1 cellular context compared by ENCODE assay signal in genomic region chr7:151057737-151057988, GRCh38.
TF ChIP-seq lines count a peak whose summit lies in the region.

Gene CDK5 (minus strand): TSS chr7:151057897. CDS start chr7:151057848, 49 bp downstream.

TF ChIP-seq in K562, 482 proteins besides CTCF, POLR2A, EP300 and RAD21 (continued from another document and continues in another):
- TF ChIP-seq, protein P1, sequence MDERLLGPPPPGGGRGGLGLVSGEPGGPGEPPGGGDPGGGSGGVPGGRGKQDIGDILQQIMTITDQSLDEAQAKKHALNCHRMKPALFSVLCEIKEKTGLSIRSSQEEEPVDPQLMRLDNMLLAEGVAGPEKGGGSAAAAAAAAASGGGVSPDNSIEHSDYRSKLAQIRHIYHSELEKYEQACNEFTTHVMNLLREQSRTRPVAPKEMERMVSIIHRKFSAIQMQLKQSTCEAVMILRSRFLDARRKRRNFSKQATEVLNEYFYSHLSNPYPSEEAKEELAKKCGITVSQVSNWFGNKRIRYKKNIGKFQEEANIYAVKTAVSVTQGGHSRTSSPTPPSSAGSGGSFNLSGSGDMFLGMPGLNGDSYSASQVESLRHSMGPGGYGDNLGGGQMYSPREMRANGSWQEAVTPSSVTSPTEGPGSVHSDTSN (CRISPR knock-in tag; IDR thresholded peaks at IDR 0.05; ENCODE audit: low read depth) = no peak
- TF ChIP-seq, protein P1 (tag; conservative IDR thresholded peaks at IDR 0.05; ENCODE audit: low read depth) = no peak
- TF ChIP-seq CHD1 (IDR thresholded peaks at IDR 0.05; ENCODE audit: low read length) = no peak
- no peak for TF ChIP-seq CBX8 (IDR thresholded peaks at IDR 0.05; ENCODE audit: borderline replicate concordance, extremely low read depth, low read depth, low read length, poor library complexity, severe bottlenecking)
- TF ChIP-seq ZNF436 (CRISPR knock-in tag; IDR thresholded peaks at IDR 0.05) = no peak
- TF ChIP-seq LEF1 (IDR thresholded peaks at IDR 0.05) = no peak
- no peak for TF ChIP-seq CBX3 (IDR thresholded peaks at IDR 0.05; ENCODE audit: borderline replicate concordance in 1 of 2, low read length in 2 of 2)
- no peak for TF ChIP-seq GABPB1 (CRISPR knock-in tag; IDR thresholded peaks at IDR 0.05)
- no peak for TF ChIP-seq NCOA6 (IDR thresholded peaks at IDR 0.05)
- TF ChIP-seq, protein P2, sequence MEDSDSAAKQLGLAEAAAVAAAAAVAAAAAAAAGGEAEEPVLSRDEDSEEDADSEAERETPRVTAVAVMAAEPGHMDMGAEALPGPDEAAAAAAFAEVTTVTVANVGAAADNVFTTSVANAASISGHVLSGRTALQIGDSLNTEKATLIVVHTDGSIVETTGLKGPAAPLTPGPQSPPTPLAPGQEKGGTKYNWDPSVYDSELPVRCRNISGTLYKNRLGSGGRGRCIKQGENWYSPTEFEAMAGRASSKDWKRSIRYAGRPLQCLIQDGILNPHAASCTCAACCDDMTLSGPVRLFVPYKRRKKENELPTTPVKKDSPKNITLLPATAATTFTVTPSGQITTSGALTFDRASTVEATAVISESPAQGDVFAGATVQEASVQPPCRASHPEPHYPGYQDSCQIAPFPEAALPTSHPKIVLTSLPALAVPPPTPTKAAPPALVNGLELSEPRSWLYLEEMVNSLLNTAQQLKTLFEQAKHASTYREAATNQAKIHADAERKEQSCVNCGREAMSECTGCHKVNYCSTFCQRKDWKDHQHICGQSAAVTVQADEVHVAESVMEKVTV (CRISPR knock-in tag; IDR thresholded peaks at IDR 0.05) = 0 out of 2 replicates have a peak, but pooled peaks have one; percentile 25
- no peak for TF ChIP-seq U2AF1 (optimal IDR thresholded peaks at IDR 0.05; ENCODE audit: low read depth, low read length)
- TF ChIP-seq HDAC8 (tag; IDR thresholded peaks at IDR 0.05) = peak; percentile 47; the same call in 1 of the 2 replicates
- TF ChIP-seq, protein P3, sequence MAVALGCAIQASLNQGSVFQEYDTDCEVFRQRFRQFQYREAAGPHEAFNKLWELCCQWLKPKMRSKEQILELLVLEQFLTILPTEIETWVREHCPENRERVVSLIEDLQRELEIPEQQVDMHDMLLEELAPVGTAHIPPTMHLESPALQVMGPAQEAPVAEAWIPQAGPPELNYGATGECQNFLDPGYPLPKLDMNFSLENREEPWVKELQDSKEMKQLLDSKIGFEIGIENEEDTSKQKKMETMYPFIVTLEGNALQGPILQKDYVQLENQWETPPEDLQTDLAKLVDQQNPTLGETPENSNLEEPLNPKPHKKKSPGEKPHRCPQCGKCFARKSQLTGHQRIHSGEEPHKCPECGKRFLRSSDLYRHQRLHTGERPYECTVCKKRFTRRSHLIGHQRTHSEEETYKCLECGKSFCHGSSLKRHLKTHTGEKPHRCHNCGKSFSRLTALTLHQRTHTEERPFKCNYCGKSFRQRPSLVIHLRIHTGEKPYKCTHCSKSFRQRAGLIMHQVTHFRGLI (CRISPR knock-in tag; IDR thresholded peaks at IDR 0.05) = peak; percentile 41; the same call in 1 of the 2 replicates
- TF ChIP-seq ZBTB7A (IDR thresholded peaks at IDR 0.05; ENCODE audit: borderline replicate concordance, control insufficient read depth, low read depth, low read length) = peak; percentile 72
- TF ChIP-seq GABPA (tag; conservative IDR thresholded peaks at IDR 0.05; ENCODE audit: low read depth) = no peak
- no peak for TF ChIP-seq ATF1 (CRISPR knock-in tag; IDR thresholded peaks at IDR 0.05)
- no peak for TF ChIP-seq ATF1 (tag; IDR thresholded peaks at IDR 0.05)
- TF ChIP-seq TRIM28 (IDR thresholded peaks at IDR 0.05) = no peak
- no peak for TF ChIP-seq CBX2 (IDR thresholded peaks at IDR 0.05; ENCODE audit: insufficient read depth, low read length, poor library complexity, severe bottlenecking)
- TF ChIP-seq, protein P4, sequence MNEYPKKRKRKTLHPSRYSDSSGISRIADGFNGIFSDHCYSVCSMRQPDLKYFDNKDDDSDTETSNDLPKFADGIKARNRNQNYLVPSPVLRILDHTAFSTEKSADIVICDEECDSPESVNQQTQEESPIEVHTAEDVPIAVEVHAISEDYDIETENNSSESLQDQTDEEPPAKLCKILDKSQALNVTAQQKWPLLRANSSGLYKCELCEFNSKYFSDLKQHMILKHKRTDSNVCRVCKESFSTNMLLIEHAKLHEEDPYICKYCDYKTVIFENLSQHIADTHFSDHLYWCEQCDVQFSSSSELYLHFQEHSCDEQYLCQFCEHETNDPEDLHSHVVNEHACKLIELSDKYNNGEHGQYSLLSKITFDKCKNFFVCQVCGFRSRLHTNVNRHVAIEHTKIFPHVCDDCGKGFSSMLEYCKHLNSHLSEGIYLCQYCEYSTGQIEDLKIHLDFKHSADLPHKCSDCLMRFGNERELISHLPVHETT (CRISPR knock-in tag; conservative IDR thresholded peaks at IDR 0.05 in 1 of 2, IDR thresholded peaks at IDR 0.05 in 1 of 2) = no peak
- no peak for TF ChIP-seq SMC3 (conservative IDR thresholded peaks at IDR 0.05; ENCODE audit: insufficient read depth, low read depth, low read length)
- TF ChIP-seq MAFF (IDR thresholded peaks at IDR 0.05; ENCODE audit: low read length) = no peak
- TF ChIP-seq, protein P5, sequence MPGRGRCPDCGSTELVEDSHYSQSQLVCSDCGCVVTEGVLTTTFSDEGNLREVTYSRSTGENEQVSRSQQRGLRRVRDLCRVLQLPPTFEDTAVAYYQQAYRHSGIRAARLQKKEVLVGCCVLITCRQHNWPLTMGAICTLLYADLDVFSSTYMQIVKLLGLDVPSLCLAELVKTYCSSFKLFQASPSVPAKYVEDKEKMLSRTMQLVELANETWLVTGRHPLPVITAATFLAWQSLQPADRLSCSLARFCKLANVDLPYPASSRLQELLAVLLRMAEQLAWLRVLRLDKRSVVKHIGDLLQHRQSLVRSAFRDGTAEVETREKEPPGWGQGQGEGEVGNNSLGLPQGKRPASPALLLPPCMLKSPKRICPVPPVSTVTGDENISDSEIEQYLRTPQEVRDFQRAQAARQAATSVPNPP (IDR thresholded peaks at IDR 0.05; ENCODE audit: borderline replicate concordance, insufficient read depth, insufficient read length) = no peak
- TF ChIP-seq SETDB1 (IDR thresholded peaks at IDR 0.05; ENCODE audit: low read length) = peak; percentile 8
- TF ChIP-seq RFX7 (CRISPR knock-in tag; IDR thresholded peaks at IDR 0.05) = 0 out of 2 replicates have a peak, but pooled peaks have one; percentile 68
- TF ChIP-seq RCOR1 (IDR thresholded peaks at IDR 0.05; ENCODE audit: borderline replicate concordance in 1 of 2, low read depth in 2 of 2, low read length in 2 of 2) = no peak
- TF ChIP-seq MLLT1 (IDR thresholded peaks at IDR 0.05) = 0 out of 4 replicates have a peak, but pooled peaks of 1 of the 2 experiments have one; percentile 1
- TF ChIP-seq, protein P6, sequence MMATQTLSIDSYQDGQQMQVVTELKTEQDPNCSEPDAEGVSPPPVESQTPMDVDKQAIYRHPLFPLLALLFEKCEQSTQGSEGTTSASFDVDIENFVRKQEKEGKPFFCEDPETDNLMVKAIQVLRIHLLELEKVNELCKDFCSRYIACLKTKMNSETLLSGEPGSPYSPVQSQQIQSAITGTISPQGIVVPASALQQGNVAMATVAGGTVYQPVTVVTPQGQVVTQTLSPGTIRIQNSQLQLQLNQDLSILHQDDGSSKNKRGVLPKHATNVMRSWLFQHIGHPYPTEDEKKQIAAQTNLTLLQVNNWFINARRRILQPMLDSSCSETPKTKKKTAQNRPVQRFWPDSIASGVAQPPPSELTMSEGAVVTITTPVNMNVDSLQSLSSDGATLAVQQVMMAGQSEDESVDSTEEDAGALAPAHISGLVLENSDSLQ (IDR thresholded peaks at IDR 0.05) = no peak
- peak in 1 of 2 experiments; percentile 9 for TF ChIP-seq E2F6 (IDR thresholded peaks at IDR 0.05; ENCODE audit: borderline replicate concordance in 1 of 2, extremely low read depth in 1 of 2, insufficient read depth in 1 of 2, insufficient read length in 1 of 2, low read depth in 1 of 2, low read length in 1 of 2, poor library complexity in 1 of 2, severe bottlenecking in 1 of 2)
- no peak for TF ChIP-seq OTX1 (CRISPR knock-in tag; IDR thresholded peaks at IDR 0.05)
- no peak for TF ChIP-seq NCOA2 (IDR thresholded peaks at IDR 0.05; ENCODE audit: partially characterized antibody in 2 of 2)
- TF ChIP-seq ZNF655 (CRISPR knock-in tag; IDR thresholded peaks at IDR 0.05) = no peak
- TF ChIP-seq, protein P7, sequence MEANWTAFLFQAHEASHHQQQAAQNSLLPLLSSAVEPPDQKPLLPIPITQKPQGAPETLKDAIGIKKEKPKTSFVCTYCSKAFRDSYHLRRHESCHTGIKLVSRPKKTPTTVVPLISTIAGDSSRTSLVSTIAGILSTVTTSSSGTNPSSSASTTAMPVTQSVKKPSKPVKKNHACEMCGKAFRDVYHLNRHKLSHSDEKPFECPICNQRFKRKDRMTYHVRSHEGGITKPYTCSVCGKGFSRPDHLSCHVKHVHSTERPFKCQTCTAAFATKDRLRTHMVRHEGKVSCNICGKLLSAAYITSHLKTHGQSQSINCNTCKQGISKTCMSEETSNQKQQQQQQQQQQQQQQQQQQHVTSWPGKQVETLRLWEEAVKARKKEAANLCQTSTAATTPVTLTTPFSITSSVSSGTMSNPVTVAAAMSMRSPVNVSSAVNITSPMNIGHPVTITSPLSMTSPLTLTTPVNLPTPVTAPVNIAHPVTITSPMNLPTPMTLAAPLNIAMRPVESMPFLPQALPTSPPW (CRISPR knock-in tag; IDR thresholded peaks at IDR 0.05) = no peak
- TF ChIP-seq NR2C1 (IDR thresholded peaks at IDR 0.05) = no peak
- TF ChIP-seq NR2C1 (tag; IDR thresholded peaks at IDR 0.05) = no peak
- TF ChIP-seq C11orf30 (IDR thresholded peaks at IDR 0.05; ENCODE audit: low read depth) = no peak
- TF ChIP-seq TEAD4 (IDR thresholded peaks at IDR 0.05; ENCODE audit: low read length) = 0 out of 2 replicates have a peak, but pooled peaks have one; percentile 15
- TF ChIP-seq TEAD4 (CRISPR knock-in tag; IDR thresholded peaks at IDR 0.05; ENCODE audit: borderline replicate concordance) = no peak
- no peak for TF ChIP-seq HSF4 (CRISPR knock-in tag; IDR thresholded peaks at IDR 0.05; ENCODE audit: borderline replicate concordance)
- TF ChIP-seq, protein P8, sequence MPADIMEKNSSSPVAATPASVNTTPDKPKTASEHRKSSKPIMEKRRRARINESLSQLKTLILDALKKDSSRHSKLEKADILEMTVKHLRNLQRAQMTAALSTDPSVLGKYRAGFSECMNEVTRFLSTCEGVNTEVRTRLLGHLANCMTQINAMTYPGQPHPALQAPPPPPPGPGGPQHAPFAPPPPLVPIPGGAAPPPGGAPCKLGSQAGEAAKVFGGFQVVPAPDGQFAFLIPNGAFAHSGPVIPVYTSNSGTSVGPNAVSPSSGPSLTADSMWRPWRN (IDR thresholded peaks at IDR 0.05; ENCODE audit: low read depth) = no peak
- TF ChIP-seq NR2F6 (CRISPR knock-in tag; IDR thresholded peaks at IDR 0.05) = no peak
- no peak; the same call in 1 of the 2 replicates for TF ChIP-seq ZNF134 (CRISPR knock-in tag; conservative IDR thresholded peaks at IDR 0.05)
- TF ChIP-seq, protein P9, sequence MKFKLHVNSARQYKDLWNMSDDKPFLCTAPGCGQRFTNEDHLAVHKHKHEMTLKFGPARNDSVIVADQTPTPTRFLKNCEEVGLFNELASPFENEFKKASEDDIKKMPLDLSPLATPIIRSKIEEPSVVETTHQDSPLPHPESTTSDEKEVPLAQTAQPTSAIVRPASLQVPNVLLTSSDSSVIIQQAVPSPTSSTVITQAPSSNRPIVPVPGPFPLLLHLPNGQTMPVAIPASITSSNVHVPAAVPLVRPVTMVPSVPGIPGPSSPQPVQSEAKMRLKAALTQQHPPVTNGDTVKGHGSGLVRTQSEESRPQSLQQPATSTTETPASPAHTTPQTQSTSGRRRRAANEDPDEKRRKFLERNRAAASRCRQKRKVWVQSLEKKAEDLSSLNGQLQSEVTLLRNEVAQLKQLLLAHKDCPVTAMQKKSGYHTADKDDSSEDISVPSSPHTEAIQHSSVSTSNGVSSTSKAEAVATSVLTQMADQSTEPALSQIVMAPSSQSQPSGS (CRISPR knock-in tag; IDR thresholded peaks at IDR 0.05) = no peak
- no peak for TF ChIP-seq CHCHD3 (CRISPR knock-in tag; IDR thresholded peaks at IDR 0.05)
- TF ChIP-seq, protein P10, sequence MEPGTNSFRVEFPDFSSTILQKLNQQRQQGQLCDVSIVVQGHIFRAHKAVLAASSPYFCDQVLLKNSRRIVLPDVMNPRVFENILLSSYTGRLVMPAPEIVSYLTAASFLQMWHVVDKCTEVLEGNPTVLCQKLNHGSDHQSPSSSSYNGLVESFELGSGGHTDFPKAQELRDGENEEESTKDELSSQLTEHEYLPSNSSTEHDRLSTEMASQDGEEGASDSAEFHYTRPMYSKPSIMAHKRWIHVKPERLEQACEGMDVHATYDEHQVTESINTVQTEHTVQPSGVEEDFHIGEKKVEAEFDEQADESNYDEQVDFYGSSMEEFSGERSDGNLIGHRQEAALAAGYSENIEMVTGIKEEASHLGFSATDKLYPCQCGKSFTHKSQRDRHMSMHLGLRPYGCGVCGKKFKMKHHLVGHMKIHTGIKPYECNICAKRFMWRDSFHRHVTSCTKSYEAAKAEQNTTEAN (CRISPR knock-in tag; IDR thresholded peaks at IDR 0.05) = no peak
